In genomic region chr7:54869513-54869912, GRCh38 we compare ENCODE assay signal across 34 cellular contexts.
"Had no signal": no experiment of that assay in that cellular context is flagged by ENCODE, and none has a peak within 500 bp of the region (broad histone marks: within the 10 kb centered on the region; RNA-seq: fewer than 3 reads in every experiment).

No MANE protein-coding gene starts in this region.

- ATAC-seq: activated CD4-positive, alpha-beta T cell treated with anti-CD3 and anti-CD28 coated beads for 36 hours; activated CD4-positive, CD25-positive, alpha-beta regulatory T cell treated with anti-CD3 and anti-CD28 coated beads, Interleukin-2, amount 50 U/mL, for 24 hours; activated CD8-positive, alpha-beta T cell treated with anti-CD3 and anti-CD28 coated beads, Interleukin-2, amount 10 ng/mL, durations not matched to agents 7 days and 5 days; activated naive CD4-positive, alpha-beta T cell treated with anti-CD3 and anti-CD28 coated beads, Interleukin-2, amount 50 U/mL, for 72 hours; activated T-cell treated with anti-CD3 and anti-CD28 coated beads, Interleukin-2, amount 50 U/mL, for 4 hours; activated T-cell treated with anti-CD3 and anti-CD28 coated beads, Interleukin-2, amount 50 U/mL, for 72 hours; activated T-helper 17 cell treated with anti-CD3 and anti-CD28 coated beads, Interleukin-2, amount 50 U/mL, for 72 hours; WTC11 had no signal

- H3K27ac ChIP-seq: adrenal gland, cardiac muscle cell, WERI-Rb-1 had no signal

- FAIRE-seq: bronchial epithelial cell had no signal

- H3K4me3 ChIP-seq: adrenal gland, cardiac muscle cell had no signal

- H3K36me3 ChIP-seq: adrenal gland, cardiac muscle cell, WERI-Rb-1 had no signal

- H3K27me3 ChIP-seq: adrenal gland, cardiac muscle cell had no signal

- DNase-seq: activated CD4-positive, alpha-beta memory T cell treated with anti-CD3 and anti-CD28 coated beads, Interleukin-2, amount 10 ng/mL, durations not matched to agents 7 days and 5 days; activated CD4-positive, alpha-beta T cell treated with anti-CD3 and anti-CD28 coated beads for 1 hour; activated CD4-positive, alpha-beta T cell treated with anti-CD3 and anti-CD28 coated beads for 36 hours; activated CD4-positive, alpha-beta T cell treated with anti-CD3 and anti-CD28 coated beads for 48 hours; activated CD4-positive, alpha-beta T cell treated with anti-CD3 and anti-CD28 coated beads, Interleukin-2, amount 10 ng/mL, durations not matched to agents 7 days and 5 days; activated CD4-positive, alpha-beta T cell treated with anti-CD3 and anti-CD28 coated beads, Interleukin-2, amount 50 U/mL, for 48 hours; activated CD4-positive, CD25-positive, alpha-beta regulatory T cell; activated CD8-positive, alpha-beta memory T cell treated with anti-CD3 and anti-CD28 coated beads, Interleukin-2, amount 50 U/mL, for 4 hours; activated CD8-positive, alpha-beta T cell treated with anti-CD3 and anti-CD28 coated beads, Interleukin-2, amount 10 ng/mL, durations not matched to agents 7 days and 5 days; activated effector memory CD4-positive, alpha-beta T cell treated with anti-CD3 and anti-CD28 coated beads, Interleukin-2, amount 50 U/mL, for 16 hours; activated gamma-delta T cell treated with Interleukin-2 at 50 U/mL for 16 hours; activated naive CD4-positive, alpha-beta T cell; activated naive CD4-positive, alpha-beta T cell treated with anti-CD3 and anti-CD28 coated beads for 36 hours; activated naive CD4-positive, alpha-beta T cell treated with anti-CD3 and anti-CD28 coated beads, Interleukin-2, amount 50 U/mL, for 16 hours; activated naive CD8-positive, alpha-beta T cell treated with anti-CD3 and anti-CD28 coated beads for 36 hours; activated T-cell treated with anti-CD3 and anti-CD28 coated beads for 4 hours; activated T-cell treated with anti-CD3 and anti-CD28 coated beads, Interleukin-2, amount 50 U/mL, for 1 hour; activated T-cell treated with anti-CD3 and anti-CD28 coated beads, Interleukin-2, amount 50 U/mL, for 4 hours; activated T-cell treated with anti-CD3 and anti-CD28 coated beads, Interleukin-2, amount 50 U/mL, for 72 hours; adrenal gland; amniotic stem cell; aorta; caudate nucleus; cerebellar nuclear complex; T-helper 1 cell; T-helper 2 cell; T-helper 9 cell; WERI-Rb-1 had no signal

- H3K4me1 ChIP-seq: adrenal gland had no signal
